ENCODE assay signal across 8 cellular contexts in the genomic region with DNA sequence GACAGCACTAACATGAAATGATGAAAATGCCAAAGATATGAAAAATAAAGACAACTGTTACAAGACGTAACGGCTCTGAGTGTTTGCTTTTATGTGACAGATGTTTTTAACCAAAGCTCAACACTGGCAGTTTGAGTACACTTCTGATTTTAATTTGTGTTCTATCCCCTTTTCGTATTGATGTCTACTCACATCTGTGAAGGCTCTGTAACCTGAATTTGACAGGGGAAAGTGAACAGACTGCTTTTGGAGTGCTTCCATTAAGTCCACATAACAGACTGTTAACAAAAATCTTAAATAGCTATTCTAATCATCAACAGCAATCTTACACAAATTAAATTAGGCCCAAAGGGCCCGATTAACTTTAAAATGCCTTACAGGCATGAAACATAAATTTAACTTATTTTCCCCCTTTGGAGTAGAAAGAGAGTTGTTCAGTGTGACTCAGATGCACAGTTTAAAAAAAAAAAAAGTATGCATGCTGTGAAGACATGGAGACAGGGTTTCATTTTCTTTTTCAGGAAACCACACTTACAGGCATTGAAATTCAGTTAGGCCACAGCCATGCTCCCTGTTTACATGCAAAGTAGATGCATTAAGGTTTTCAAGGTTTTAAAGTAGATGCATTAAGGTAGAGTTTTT. TPM values are rescaled to one million over a fixed set of nuclear protein-coding genes. Genes with fewer than 3 reads are reported as not detected.
DNase-seq lines count a peak whose midpoint lies in the region; ATAC-seq and TF ChIP-seq lines count a peak whose summit lies in the region.

No MANE protein-coding gene starts in this region.

- H3K27me3 ChIP-seq in suprapubic skin = no peaks in the 10 kb centered on the region

- H3K27me3 Mint-ChIP-seq in WTC11 (ENCODE audit: low read depth) (peaks cover 6% of the 10 kb centered on the region), natural killer cell (ENCODE audit: low read depth in 2 of 2) (peaks cover 0 to 2% of the 10 kb centered on the region in 2 donors)

- DNase-seq in GDM1 (lab: John Stamatoyannopoulos, UW) (peak; percentile 78), WTC11 (ENCODE audit: low spot score) (no peak), natural killer cell (no peak), Right ventricle myocardium inferior (ENCODE audit: missing footprints) (no peak), suprapubic skin (ENCODE audit: low spot score in 2 of 2) (no peak)
- DNase-seq in NK-92 treated with Interleukin-12 subunit alpha and Interleukin-12 subunit beta, amount 100 ng/mL, for 24 hours (lab: John Stamatoyannopoulos, UW) = no peak

- H3K4me3 Mint-ChIP-seq in WTC11 (peak overlapping the region; percentile 49), natural killer cell (peak overlapping the region; percentile 63)

- H3K9me3 Mint-ChIP-seq in WTC11 (0 out of 2 replicates have a peak, but pooled peaks cover 3% of the 10 kb centered on the region), natural killer cell (peaks cover 0 to 2% of the 10 kb centered on the region in 2 donors)

- intact Hi-C loops in natural killer cell (cut with micrococcal nuclease) = loop anchor here (2.0 kb wide), 1 partner anchor 17 kb away; no protein-coding TSS in a partner anchor
- intact Hi-C loops in Right ventricle myocardium inferior (cut with DNase I) = no loop called here

- H3K4me3 ChIP-seq in suprapubic skin = no peak overlapping the region

- H3K36me3 Mint-ChIP-seq in WTC11 = no peaks in the 10 kb centered on the region
- H3K36me3 Mint-ChIP-seq in natural killer cell = peaks cover 4% of the 10 kb centered on the region

- 45% methylated on average over 4 of the region's 4 CpGs for WGBS in suprapubic skin

- TF ChIP-seq CTCF in WTC11 (IDR thresholded peaks at IDR 0.05) (no peak), natural killer cell (IDR thresholded peaks at IDR 0.05) (no peak), suprapubic skin (IDR thresholded peaks at IDR 0.05) (no peak)

- ATAC-seq in GM21360 (IDR thresholded peaks at IDR 0.05; ENCODE audit: unreplicated experiment) (peak; percentile 73), HG03558 (IDR thresholded peaks at IDR 0.05; ENCODE audit: extremely low read depth, unreplicated experiment) (peak; percentile 63), WTC11 (peak; percentile 91), natural killer cell (peak; percentile 86 to 97 (median 95)), Right ventricle myocardium inferior (no peak)

- CTCF ChIA-PET in WTC11 (lab: Charles Lee) = interaction anchor here (0.7 to 2.9 kb wide), 4 partner anchors 19 to 957 kb away, joined by 3 to 20 read pairs (median 3); a partner anchor contains a TSS

- no peak overlapping the region for H3K27ac ChIP-seq in suprapubic skin

- H3K4me1 Mint-ChIP-seq in WTC11 = peaks cover 40% of the 10 kb centered on the region
- peaks cover 36% of the 10 kb centered on the region in 2 donors for H3K4me1 Mint-ChIP-seq in natural killer cell

- H3K9me3 ChIP-seq in suprapubic skin = no peaks in the 10 kb centered on the region

- no peak for TF ChIP-seq POLR2A in suprapubic skin (IDR thresholded peaks at IDR 0.05)

- POLR2A ChIA-PET in WTC11 (lab: Charles Lee) = no interaction called here

- H3K27ac Mint-ChIP-seq in WTC11 (peak overlapping the region; percentile 80), natural killer cell (peak overlapping the region; percentile 64 to 65)

- no peaks in the 10 kb centered on the region for H3K36me3 ChIP-seq in suprapubic skin

- peaks cover 3% of the 10 kb centered on the region for H3K4me1 ChIP-seq in suprapubic skin

- no peak for TF ChIP-seq EP300 in suprapubic skin (IDR thresholded peaks at IDR 0.05)

TF ChIP-seq in WTC11, 78 proteins besides CTCF, POLR2A, EP300 and RAD21 (continues in another document):
- TF ChIP-seq, protein P1, sequence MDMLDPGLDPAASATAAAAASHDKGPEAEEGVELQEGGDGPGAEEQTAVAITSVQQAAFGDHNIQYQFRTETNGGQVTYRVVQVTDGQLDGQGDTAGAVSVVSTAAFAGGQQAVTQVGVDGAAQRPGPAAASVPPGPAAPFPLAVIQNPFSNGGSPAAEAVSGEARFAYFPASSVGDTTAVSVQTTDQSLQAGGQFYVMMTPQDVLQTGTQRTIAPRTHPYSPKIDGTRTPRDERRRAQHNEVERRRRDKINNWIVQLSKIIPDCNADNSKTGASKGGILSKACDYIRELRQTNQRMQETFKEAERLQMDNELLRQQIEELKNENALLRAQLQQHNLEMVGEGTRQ (CRISPR knock-in tag; IDR thresholded peaks at IDR 0.05) = no peak
- peak; percentile 61; the same call in 1 of the 2 replicates for TF ChIP-seq FOXK1 (CRISPR knock-in tag; IDR thresholded peaks at IDR 0.05)
- TF ChIP-seq, protein P2, sequence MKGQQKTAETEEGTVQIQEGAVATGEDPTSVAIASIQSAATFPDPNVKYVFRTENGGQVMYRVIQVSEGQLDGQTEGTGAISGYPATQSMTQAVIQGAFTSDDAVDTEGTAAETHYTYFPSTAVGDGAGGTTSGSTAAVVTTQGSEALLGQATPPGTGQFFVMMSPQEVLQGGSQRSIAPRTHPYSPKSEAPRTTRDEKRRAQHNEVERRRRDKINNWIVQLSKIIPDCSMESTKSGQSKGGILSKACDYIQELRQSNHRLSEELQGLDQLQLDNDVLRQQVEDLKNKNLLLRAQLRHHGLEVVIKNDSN (CRISPR knock-in tag; IDR thresholded peaks at IDR 0.05) = no peak
- TF ChIP-seq, protein P3, sequence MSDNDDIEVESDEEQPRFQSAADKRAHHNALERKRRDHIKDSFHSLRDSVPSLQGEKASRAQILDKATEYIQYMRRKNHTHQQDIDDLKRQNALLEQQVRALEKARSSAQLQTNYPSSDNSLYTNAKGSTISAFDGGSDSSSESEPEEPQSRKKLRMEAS (CRISPR knock-in tag; IDR thresholded peaks at IDR 0.05) = 0 out of 2 replicates have a peak, but pooled peaks have one; percentile 25
- TF ChIP-seq HMGA2 (CRISPR knock-in tag; IDR thresholded peaks at IDR 0.05) = no peak
- no peak for TF ChIP-seq ESRRA (CRISPR knock-in tag; IDR thresholded peaks at IDR 0.05; ENCODE audit: borderline replicate concordance)
- TF ChIP-seq, protein P4, sequence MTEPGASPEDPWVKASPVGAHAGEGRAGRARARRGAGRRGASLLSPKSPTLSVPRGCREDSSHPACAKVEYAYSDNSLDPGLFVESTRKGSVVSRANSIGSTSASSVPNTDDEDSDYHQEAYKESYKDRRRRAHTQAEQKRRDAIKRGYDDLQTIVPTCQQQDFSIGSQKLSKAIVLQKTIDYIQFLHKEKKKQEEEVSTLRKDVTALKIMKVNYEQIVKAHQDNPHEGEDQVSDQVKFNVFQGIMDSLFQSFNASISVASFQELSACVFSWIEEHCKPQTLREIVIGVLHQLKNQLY (CRISPR knock-in tag; IDR thresholded peaks at IDR 0.05) = no peak
- TF ChIP-seq GABPB1 (CRISPR knock-in tag; IDR thresholded peaks at IDR 0.05) = no peak
- peak; percentile 44; the same call in 1 of the 2 replicates for TF ChIP-seq TEAD1 (CRISPR knock-in tag; IDR thresholded peaks at IDR 0.05)
- TF ChIP-seq, protein P5, sequence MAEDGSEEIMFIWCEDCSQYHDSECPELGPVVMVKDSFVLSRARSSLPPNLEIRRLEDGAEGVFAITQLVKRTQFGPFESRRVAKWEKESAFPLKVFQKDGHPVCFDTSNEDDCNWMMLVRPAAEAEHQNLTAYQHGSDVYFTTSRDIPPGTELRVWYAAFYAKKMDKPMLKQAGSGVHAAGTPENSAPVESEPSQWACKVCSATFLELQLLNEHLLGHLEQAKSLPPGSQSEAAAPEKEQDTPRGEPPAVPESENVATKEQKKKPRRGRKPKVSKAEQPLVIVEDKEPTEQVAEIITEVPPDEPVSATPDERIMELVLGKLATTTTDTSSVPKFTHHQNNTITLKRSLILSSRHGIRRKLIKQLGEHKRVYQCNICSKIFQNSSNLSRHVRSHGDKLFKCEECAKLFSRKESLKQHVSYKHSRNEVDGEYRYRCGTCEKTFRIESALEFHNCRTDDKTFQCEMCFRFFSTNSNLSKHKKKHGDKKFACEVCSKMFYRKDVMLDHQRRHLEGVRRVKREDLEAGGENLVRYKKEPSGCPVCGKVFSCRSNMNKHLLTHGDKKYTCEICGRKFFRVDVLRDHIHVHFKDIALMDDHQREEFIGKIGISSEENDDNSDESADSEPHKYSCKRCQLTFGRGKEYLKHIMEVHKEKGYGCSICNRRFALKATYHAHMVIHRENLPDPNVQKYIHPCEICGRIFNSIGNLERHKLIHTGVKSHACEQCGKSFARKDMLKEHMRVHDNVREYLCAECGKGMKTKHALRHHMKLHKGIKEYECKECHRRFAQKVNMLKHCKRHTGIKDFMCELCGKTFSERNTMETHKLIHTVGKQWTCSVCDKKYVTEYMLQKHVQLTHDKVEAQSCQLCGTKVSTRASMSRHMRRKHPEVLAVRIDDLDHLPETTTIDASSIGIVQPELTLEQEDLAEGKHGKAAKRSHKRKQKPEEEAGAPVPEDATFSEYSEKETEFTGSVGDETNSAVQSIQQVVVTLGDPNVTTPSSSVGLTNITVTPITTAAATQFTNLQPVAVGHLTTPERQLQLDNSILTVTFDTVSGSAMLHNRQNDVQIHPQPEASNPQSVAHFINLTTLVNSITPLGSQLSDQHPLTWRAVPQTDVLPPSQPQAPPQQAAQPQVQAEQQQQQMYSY (CRISPR knock-in tag; IDR thresholded peaks at IDR 0.05) = no peak
- no peak for TF ChIP-seq RELA (CRISPR knock-in tag; IDR thresholded peaks at IDR 0.05; ENCODE audit: borderline replicate concordance)
- no peak for TF ChIP-seq JUN (CRISPR knock-in tag; IDR thresholded peaks at IDR 0.05)

RNA-seq across cellular contexts. Expression of a gene that starts 16.3 kb away (rescaled TPM):
- total RNA-seq in WTC11 (2021) = 27.3 to 33.3 TPM (median 30.3 TPM) in 3 replicates
- total RNA-seq in natural killer cell = 10 to 100 TPM; 57.9 to 68.7 (median 64.8) TPM
- total RNA-seq in Right ventricle myocardium inferior = 46.4 TPM
- 10 to 100 TPM; 11.0 to 39.9 (median 21.7) TPM for total RNA-seq in suprapubic skin

RNA-seq across cellular contexts. Expression of a gene that starts 49.8 kb away (rescaled TPM):
- total RNA-seq in WTC11 (2021) = 3.0 to 3.6 TPM (median 3.1 TPM) in 3 replicates
- total RNA-seq in natural killer cell = under 1 TPM in 1 of 3 donors, not detected in 2; 0.20 TPM
- total RNA-seq in Right ventricle myocardium inferior = not detected
- total RNA-seq in suprapubic skin = not detected
